ENCODE assay signal across 16 cellular contexts in genomic region chr6:33278810-33279209, GRCh38. TPM values are rescaled to one million over a fixed set of nuclear protein-coding genes. Genes with fewer than 3 reads are reported as not detected.
A peak's percentile ranks its signal among the peaks of the same experiment; 100 is the strongest.
DNase-seq lines count a peak whose midpoint lies in the region; ATAC-seq and TF ChIP-seq lines count a peak whose summit lies in the region.
"Had no signal": no experiment of that assay in that cellular context is flagged by ENCODE, and none has a peak within 500 bp of the region (broad histone marks: within the 10 kb centered on the region; RNA-seq: fewer than 3 reads in every experiment).

No MANE protein-coding gene starts in this region.

- H2AFZ ChIP-seq in GM23338: no peak overlapping the region
- no peak overlapping the region for H2AFZ ChIP-seq in mammary epithelial cell (ENCODE audit: low read depth, low read length)

- peaks cover 77% of the 10 kb centered on the region for H3K36me3 Mint-ChIP-seq in GM23338 (ENCODE audit: low read depth)
- peaks cover 77% of the 10 kb centered on the region for H3K36me3 Mint-ChIP-seq in activated CD4-positive, alpha-beta memory T cell treated with anti-CD3 and anti-CD28 coated beads, Interleukin-2, amount 10 ng/mL, durations not matched to agents 7 days and 5 days (ENCODE audit: low read depth)
- H3K36me3 Mint-ChIP-seq in naive thymus-derived CD4-positive, alpha-beta T cell: peaks cover 0 to 25% (median 6%) of the 10 kb centered on the region in 5 donors

- peaks cover 34% of the 10 kb centered on the region for H3K4me1 Mint-ChIP-seq in GM23338
- peaks cover 55% of the 10 kb centered on the region for H3K4me1 Mint-ChIP-seq in activated CD4-positive, alpha-beta memory T cell treated with anti-CD3 and anti-CD28 coated beads, Interleukin-2, amount 10 ng/mL, durations not matched to agents 7 days and 5 days
- peaks cover 23 to 67% (median 50%) of the 10 kb centered on the region in 7 donors for H3K4me1 Mint-ChIP-seq in naive thymus-derived CD4-positive, alpha-beta T cell

- no peak overlapping the region for H3K27ac Mint-ChIP-seq in GM23338
- H3K27ac Mint-ChIP-seq in activated CD4-positive, alpha-beta memory T cell treated with anti-CD3 and anti-CD28 coated beads, Interleukin-2, amount 10 ng/mL, durations not matched to agents 7 days and 5 days: peak overlapping the region; percentile 98
- H3K27ac Mint-ChIP-seq in naive thymus-derived CD4-positive, alpha-beta T cell: peak overlapping the region in 7 of 9 donors; percentile 33 to 93 (median 66)

- no peaks in the 10 kb centered on the region for H3K9me3 ChIP-seq in BLaER1 treated with 17β-estradiol and CSF1 and Interleukin-3, amounts not matched to agents 10 nM and 100 nM (replicated peaks in 1 of 11)
- H3K9me3 ChIP-seq in naive thymus-derived CD4-positive, alpha-beta T cell (ENCODE audit: control insufficient read depth in 2 of 3, low read length in 3 of 3): no peaks in the 10 kb centered on the region
- no peaks in the 10 kb centered on the region for H3K9me3 ChIP-seq in mammary epithelial cell (replicated peaks; ENCODE audit: insufficient read depth, low read length)
- H3K9me3 ChIP-seq: BE2C, transverse colon had no signal

- ATAC-seq in GM23338 (no peak), HG02798 (IDR thresholded peaks at IDR 0.05; ENCODE audit: poor library complexity, unreplicated experiment) (no peak)
- no peak for ATAC-seq in naive thymus-derived CD4-positive, alpha-beta T cell
- ATAC-seq: left colon had no signal

- H3K36me3 ChIP-seq in BLaER1 treated with 17β-estradiol and CSF1 and Interleukin-3, amounts not matched to agents 10 nM and 100 nM: peaks cover 65 to 90% (median 83%) of the 10 kb centered on the region in 11 experiments
- H3K36me3 ChIP-seq in GM23338 (ENCODE audit: insufficient read depth): peaks cover 27% of the 10 kb centered on the region
- peaks cover 0 to 78% (median 5%) of the 10 kb centered on the region in 3 experiments for H3K36me3 ChIP-seq in naive thymus-derived CD4-positive, alpha-beta T cell (ENCODE audit: control insufficient read depth in 2 of 3, insufficient read depth in 3 of 3, low read length in 3 of 3)
- H3K36me3 ChIP-seq in mammary epithelial cell (ENCODE audit: insufficient read depth, low read length): peaks cover 31% of the 10 kb centered on the region
- H3K36me3 ChIP-seq: transverse colon had no signal

- peaks cover 21% of the 10 kb centered on the region for H3K79me2 ChIP-seq in GM23338 (replicated peaks; ENCODE audit: insufficient read depth)
- H3K79me2 ChIP-seq in mammary epithelial cell (ENCODE audit: insufficient read depth, low read length): peaks cover 24% of the 10 kb centered on the region

- intact Hi-C loops in naive thymus-derived CD4-positive, alpha-beta T cell (cut with micrococcal nuclease): loop anchor here in 1 of 2 donors (10.0 kb wide), 1 partner anchor 1084 kb away; the partner anchor contains the start of genes GPSM3 and PBX2
- intact Hi-C loops in mammary epithelial cell (cut with micrococcal nuclease): loop anchor here (1.0 to 10.0 kb wide), 2 partner anchors 10 to 296 kb away; partner anchors contain the start of genes PFDN6 and WDR46

- peaks cover 23 to 94% (median 74%) of the 10 kb centered on the region in 11 experiments; a peak in 21 of 22 replicates for H4K20me1 ChIP-seq in BLaER1 treated with 17β-estradiol and CSF1 and Interleukin-3, amounts not matched to agents 10 nM and 100 nM
- H4K20me1 ChIP-seq in GM23338 (replicated peaks; ENCODE audit: insufficient read depth): peaks cover 28% of the 10 kb centered on the region
- peaks cover 8% of the 10 kb centered on the region for H4K20me1 ChIP-seq in mammary epithelial cell (ENCODE audit: insufficient read depth, low read length)

- peak overlapping the region in 4 of 11 experiments; percentile 15 to 85 (median 27); a peak in 3 of 22 replicates for H3K27ac ChIP-seq in BLaER1 treated with 17β-estradiol and CSF1 and Interleukin-3, amounts not matched to agents 10 nM and 100 nM
- H3K27ac ChIP-seq in GM23338 (ENCODE audit: low read depth) (peak overlapping the region; percentile 39; the same call in 1 of the 2 replicates), mammary epithelial cell (ENCODE audit: insufficient read depth, low read depth, low read length) (no peak overlapping the region)
- H3K27ac ChIP-seq in naive thymus-derived CD4-positive, alpha-beta T cell (ENCODE audit: low read depth, low read length): peak overlapping the region; percentile 87
- H3K27ac ChIP-seq: brain microvascular endothelial cell had no signal

- H3K4me3 ChIP-seq in BLaER1 treated with 17β-estradiol and CSF1 and Interleukin-3, amounts not matched to agents 10 nM and 100 nM: peak overlapping the region in 4 of 10 experiments; percentile 19 to 90 (median 75); a peak in 5 of 20 replicates
- H3K4me3 ChIP-seq in GM23338: no peak overlapping the region
- H3K4me3 ChIP-seq in naive thymus-derived CD4-positive, alpha-beta T cell (ENCODE audit: low read length): no peak overlapping the region
- no peak overlapping the region for H3K4me3 ChIP-seq in mammary epithelial cell (replicated peaks in 1 of 3; ENCODE audit: insufficient read depth in 1 of 3, low read depth in 2 of 3, low read length in 3 of 3)

- CTCF ChIA-PET in activated CD4-positive, alpha-beta memory T cell treated with anti-CD3 and anti-CD28 coated beads, Interleukin-2, amount 10 ng/mL, durations not matched to agents 7 days and 5 days (lab: Charles Lee): interaction anchor here (0.6 to 2.4 kb wide), 4 partner anchors 11 to 147 kb away, joined by 3 to 20 read pairs (median 12); partner anchors contain the start of genes PFDN6 and WDR46
- CTCF ChIA-PET in naive thymus-derived CD4-positive, alpha-beta T cell (lab: Charles Lee): interaction anchor here (0.8 to 2.1 kb wide), 3 partner anchors 9 to 21 kb away, joined by 3 to 13 read pairs (median 5); partner anchors contain the start of genes PFDN6 and WDR46
- CTCF ChIA-PET in mammary epithelial cell (lab: Charles Lee; ENCODE audit: low non-redundant PET): no interaction called here

- DNase-seq in GM23338 (ENCODE audit: low spot score) (no peak), mammary epithelial cell (no peak), AG20443 (ENCODE audit: low spot score) (no peak), NCI-H345 (lab: John Stamatoyannopoulos, UW) (no peak)
- DNase-seq in activated CD4-positive, alpha-beta memory T cell treated with anti-CD3 and anti-CD28 coated beads, Interleukin-2, amount 10 ng/mL, durations not matched to agents 7 days and 5 days: no peak
- no peak for DNase-seq in naive thymus-derived CD4-positive, alpha-beta T cell
- DNase-seq: activated naive CD4-positive, alpha-beta T cell treated with anti-CD3 and anti-CD28 coated beads for 36 hours; BE2C; brain microvascular endothelial cell; NCI-H2171; SIG-M5; transverse colon had no signal

- WGBS in mammary epithelial cell (ENCODE audit: low coverage, missing lambda C conversion rate): 84% methylated on average over 2 of the region's 3 CpGs

- no peaks in the 10 kb centered on the region for H3K9me3 Mint-ChIP-seq in GM23338
- H3K9me3 Mint-ChIP-seq in activated CD4-positive, alpha-beta memory T cell treated with anti-CD3 and anti-CD28 coated beads, Interleukin-2, amount 10 ng/mL, durations not matched to agents 7 days and 5 days: no peaks in the 10 kb centered on the region
- H3K9me3 Mint-ChIP-seq in naive thymus-derived CD4-positive, alpha-beta T cell: no peaks in the 10 kb centered on the region
- H3K9me3 Mint-ChIP-seq: activated naive CD4-positive, alpha-beta T cell treated with anti-CD3 and anti-CD28 coated beads for 36 hours had no signal

- no peak for TF ChIP-seq CTCF in GM23338 (conservative IDR thresholded peaks at IDR 0.05; ENCODE audit: low read depth in 2 of 2)
- no peak for TF ChIP-seq CTCF in mammary epithelial cell (conservative IDR thresholded peaks at IDR 0.05 in 1 of 2, IDR thresholded peaks at IDR 0.05 in 1 of 2; ENCODE audit: extremely low read depth in 1 of 2, insufficient read depth in 1 of 2, low read depth in 1 of 2, low read length in 2 of 2)

- BruUV-seq in mammary epithelial cell (replicated peaks; lab: Mats Ljungman, UMichigan): no TSS peak

- dilution Hi-C loops in mammary epithelial cell (cut with HindIII; ENCODE audit: low sequenced_read_pairs): no loop called here

- peaks cover 55% of the 10 kb centered on the region for H3F3A ChIP-seq in GM23338 (replicated peaks; ENCODE audit: low read depth)

- no peak overlapping the region for H3K4me3 Mint-ChIP-seq in GM23338
- H3K4me3 Mint-ChIP-seq in activated CD4-positive, alpha-beta memory T cell treated with anti-CD3 and anti-CD28 coated beads, Interleukin-2, amount 10 ng/mL, durations not matched to agents 7 days and 5 days: peak overlapping the region; percentile 92
- peak overlapping the region; percentile 51 to 93 (median 88) for H3K4me3 Mint-ChIP-seq in naive thymus-derived CD4-positive, alpha-beta T cell
- H3K4me3 Mint-ChIP-seq: activated naive CD4-positive, alpha-beta T cell treated with anti-CD3 and anti-CD28 coated beads for 36 hours had no signal

- peaks cover 61 to 78% (median 67%) of the 10 kb centered on the region in 10 experiments for H3K4me1 ChIP-seq in BLaER1 treated with 17β-estradiol and CSF1 and Interleukin-3, amounts not matched to agents 10 nM and 100 nM
- H3K4me1 ChIP-seq in GM23338 (ENCODE audit: insufficient read depth) (peaks cover 37% of the 10 kb centered on the region), mammary epithelial cell (ENCODE audit: insufficient read depth, low read length) (peaks cover 31% of the 10 kb centered on the region)
- H3K4me1 ChIP-seq in naive thymus-derived CD4-positive, alpha-beta T cell (ENCODE audit: control insufficient read depth in 2 of 2, insufficient read depth in 2 of 2, low read length in 2 of 2): peaks cover 31 to 35% of the 10 kb centered on the region in 2 donors
- H3K4me1 ChIP-seq: BE2C had no signal

- H3K27me3 Mint-ChIP-seq in GM23338 (ENCODE audit: insufficient read depth, low read depth, poor library complexity): peaks cover 16% of the 10 kb centered on the region
- H3K27me3 Mint-ChIP-seq in activated CD4-positive, alpha-beta memory T cell treated with anti-CD3 and anti-CD28 coated beads, Interleukin-2, amount 10 ng/mL, durations not matched to agents 7 days and 5 days: no peaks in the 10 kb centered on the region
- H3K27me3 Mint-ChIP-seq in naive thymus-derived CD4-positive, alpha-beta T cell: no peaks in the 10 kb centered on the region

- H3K27me3 ChIP-seq in BLaER1 treated with 17β-estradiol and CSF1 and Interleukin-3, amounts not matched to agents 10 nM and 100 nM: no peaks in the 10 kb centered on the region
- no peaks in the 10 kb centered on the region for H3K27me3 ChIP-seq in GM23338 (ENCODE audit: insufficient read depth)
- H3K27me3 ChIP-seq in naive thymus-derived CD4-positive, alpha-beta T cell (ENCODE audit: control insufficient read depth in 2 of 2, insufficient read depth in 2 of 2, low read length in 2 of 2): no peaks in the 10 kb centered on the region
- no peaks in the 10 kb centered on the region for H3K27me3 ChIP-seq in mammary epithelial cell (ENCODE audit: insufficient read depth, low read length)
- H3K27me3 ChIP-seq: BE2C, brain microvascular endothelial cell, dorsolateral prefrontal cortex, transverse colon had no signal

- H3K9me2 ChIP-seq in GM23338 (ENCODE audit: insufficient read depth): no peaks in the 10 kb centered on the region

- peak overlapping the region; percentile 17 to 99 (median 94); a peak in 16 of 22 replicates for H3K9ac ChIP-seq in BLaER1 treated with 17β-estradiol and CSF1 and Interleukin-3, amounts not matched to agents 10 nM and 100 nM
- H3K9ac ChIP-seq in mammary epithelial cell (ENCODE audit: insufficient read depth, low read length): no peak overlapping the region

- POLR2A ChIA-PET in activated CD4-positive, alpha-beta memory T cell treated with anti-CD3 and anti-CD28 coated beads, Interleukin-2, amount 10 ng/mL, durations not matched to agents 7 days and 5 days (lab: Charles Lee): interaction anchor here (2.4 to 7.2 kb wide), 6 partner anchors 14 to 66 kb away, joined by 9 to 234 read pairs (median 20); partner anchors contain the start of genes PFDN6, RGL2, TAPBP and WDR46
- POLR2A ChIA-PET in naive thymus-derived CD4-positive, alpha-beta T cell (lab: Charles Lee): interaction anchor here (1.0 to 7.7 kb wide), 10 partner anchors 11 to 152 kb away, joined by 3 to 123 read pairs (median 18); partner anchors contain the start of genes PFDN6, RGL2, WDR46 and ZBTB22

- in situ Hi-C loops in mammary epithelial cell (cut with MboI; ENCODE audit: low sequenced_read_pairs in 2 of 2): loop anchor here in 1 of 2 donors (10.0 kb wide), 1 partner anchor 126 kb away; no protein-coding TSS in a partner anchor

- peak overlapping the region; percentile 31 to 99 (median 96); a peak in 20 of 22 replicates for H3K4me2 ChIP-seq in BLaER1 treated with 17β-estradiol and CSF1 and Interleukin-3, amounts not matched to agents 10 nM and 100 nM
- H3K4me2 ChIP-seq in GM23338 (peak overlapping the region; percentile 100; the same call in 1 of the 2 replicates), mammary epithelial cell (ENCODE audit: insufficient read depth, low read depth, low read length) (no peak overlapping the region)

RNA-seq across cellular contexts. Expression of gene B3GALT4, which starts 1.9 kb away (rescaled TPM):
- 1.0 and 2.3 TPM in 2 replicates for total RNA-seq in GM23338 (2014; rRNA removed; shearing (Covaris generic))
- polyA plus RNA-seq in GM23338 (2016; fragmentation: Nextera tagmentation; extraction: Ambion mirVana) (1.3 and 1.8 TPM in 2 replicates), mammary epithelial cell (1.1 TPM)
- total RNA-seq in activated CD4-positive, alpha-beta memory T cell treated with anti-CD3 and anti-CD28 coated beads, Interleukin-2, amount 10 ng/mL, durations not matched to agents 7 days and 5 days: 10 to 100 TPM; 25.2 to 26.5 TPM
- 10 to 100 TPM; 12.9 to 48.0 (median 18.2) TPM for total RNA-seq in naive thymus-derived CD4-positive, alpha-beta T cell
- polyA plus RNA-seq in naive thymus-derived CD4-positive, alpha-beta T cell: 10 to 100 TPM; 18.9 to 27.3 TPM
- 1 to 10 TPM in 1 of 2 donors, under 1 TPM in 1; 0.83 to 1.1 TPM for total RNA-seq in mammary epithelial cell
- 1.1 TPM for polyA minus RNA-seq in mammary epithelial cell

RNA-seq across cellular contexts. Expression of gene RPS18, which starts 6.9 kb away (rescaled TPM):
- 2,133 and 2,664 TPM in 2 replicates for total RNA-seq in GM23338 (2014; rRNA removed; shearing (Covaris generic))
- polyA plus RNA-seq in GM23338 (2016; fragmentation: Nextera tagmentation; extraction: Ambion mirVana) (4,776 and 5,223 TPM in 2 replicates), mammary epithelial cell (6,736 TPM)
- total RNA-seq in activated CD4-positive, alpha-beta memory T cell treated with anti-CD3 and anti-CD28 coated beads, Interleukin-2, amount 10 ng/mL, durations not matched to agents 7 days and 5 days: 1,000 to 10,000 TPM; 2,403 to 2,442 TPM
- total RNA-seq in naive thymus-derived CD4-positive, alpha-beta T cell: 1,000 to 10,000 TPM; 2,454 to 4,896 (median 3,431) TPM
- over 10,000 TPM in 1 of 2 donors, 1,000 to 10,000 TPM in 1; 8,513 to 10,735 TPM for polyA plus RNA-seq in naive thymus-derived CD4-positive, alpha-beta T cell
- 1,000 to 10,000 TPM; 2,176 to 2,484 TPM for total RNA-seq in mammary epithelial cell
- 2,175 TPM for polyA minus RNA-seq in mammary epithelial cell

RNA-seq across cellular contexts. Expression of gene VPS52, which starts 7.1 kb away (rescaled TPM):
- total RNA-seq in GM23338 (2014; rRNA removed; shearing (Covaris generic)): 25.0 and 31.1 TPM in 2 replicates
- polyA plus RNA-seq in GM23338 (2016; fragmentation: Nextera tagmentation; extraction: Ambion mirVana) (20.6 and 27.9 TPM in 2 replicates), mammary epithelial cell (60.8 TPM)
- 10 to 100 TPM; 53.1 to 59.7 TPM for total RNA-seq in activated CD4-positive, alpha-beta memory T cell treated with anti-CD3 and anti-CD28 coated beads, Interleukin-2, amount 10 ng/mL, durations not matched to agents 7 days and 5 days
- total RNA-seq in naive thymus-derived CD4-positive, alpha-beta T cell: 100 to 1,000 TPM in 2 of 5 experiments, 10 to 100 TPM in 3; 74.3 to 110 (median 90.5) TPM
- 10 to 100 TPM; 15.5 to 26.8 TPM for polyA plus RNA-seq in naive thymus-derived CD4-positive, alpha-beta T cell
- total RNA-seq in mammary epithelial cell: 10 to 100 TPM; 34.0 to 40.2 TPM
- polyA minus RNA-seq in mammary epithelial cell: 81.1 TPM

RNA-seq across cellular contexts. Expression of gene WDR46, which starts 10.2 kb away (rescaled TPM):
- total RNA-seq in GM23338 (2014; rRNA removed; shearing (Covaris generic)): 104 and 106 TPM in 2 replicates
- polyA plus RNA-seq in GM23338 (2016; fragmentation: Nextera tagmentation; extraction: Ambion mirVana) (63.9 and 71.4 TPM in 2 replicates), mammary epithelial cell (54.0 TPM)
- total RNA-seq in activated CD4-positive, alpha-beta memory T cell treated with anti-CD3 and anti-CD28 coated beads, Interleukin-2, amount 10 ng/mL, durations not matched to agents 7 days and 5 days: 10 to 100 TPM; 37.5 to 41.7 TPM
- 10 to 100 TPM; 25.3 to 62.7 (median 52.7) TPM for total RNA-seq in naive thymus-derived CD4-positive, alpha-beta T cell
- 10 to 100 TPM; 55.2 to 82.9 TPM for polyA plus RNA-seq in naive thymus-derived CD4-positive, alpha-beta T cell
- 10 to 100 TPM; 55.0 to 55.3 TPM for total RNA-seq in mammary epithelial cell
- 103 TPM for polyA minus RNA-seq in mammary epithelial cell

RNA-seq across cellular contexts. Expression of gene PFDN6, which starts 10.6 kb away (rescaled TPM):
- 62.2 and 80.4 TPM in 2 replicates for total RNA-seq in GM23338 (2014; rRNA removed; shearing (Covaris generic))
- polyA plus RNA-seq in GM23338 (2016; fragmentation: Nextera tagmentation; extraction: Ambion mirVana) (54.0 and 56.1 TPM in 2 replicates), mammary epithelial cell (45.0 TPM)
- 10 to 100 TPM; 63.5 to 65.0 TPM for total RNA-seq in activated CD4-positive, alpha-beta memory T cell treated with anti-CD3 and anti-CD28 coated beads, Interleukin-2, amount 10 ng/mL, durations not matched to agents 7 days and 5 days
- 10 to 100 TPM; 14.6 to 73.2 (median 35.5) TPM for total RNA-seq in naive thymus-derived CD4-positive, alpha-beta T cell
- polyA plus RNA-seq in naive thymus-derived CD4-positive, alpha-beta T cell: 10 to 100 TPM; 26.5 to 36.3 TPM
- total RNA-seq in mammary epithelial cell: 10 to 100 TPM; 15.2 to 59.2 TPM
- polyA minus RNA-seq in mammary epithelial cell: 37.5 TPM
